8 cellular contexts compared by ENCODE assay signal in genomic region chr15:73981761-73982222, GRCh38. TPM values are rescaled to one million over a fixed set of nuclear protein-coding genes. Genes with fewer than 3 reads are reported as not detected.
DNase-seq lines count a peak whose midpoint lies in the region; ATAC-seq, FAIRE-seq and TF ChIP-seq lines count a peak whose summit lies in the region.

No MANE protein-coding gene starts in this region.

- no peak for DNase-seq in HTR-8/SVneo (ENCODE audit: insufficient read length, low spot score)
- no peak for DNase-seq in activated T-helper 1 cell treated with anti-CD3 and anti-CD28 coated beads, Interleukin-12 subunit alpha, Interleukin-12 subunit beta, Interleukin-2, Interleukin-4 antibody, amounts not matched to agents 30 ng/mL and 10 ng/mL and 1 ng/mL, durations not matched to agents 14 hours and 24 hours and 36 hours (ENCODE audit: low spot score)
- no peak for DNase-seq in left ventricle myocardium inferior
- DNase-seq in stimulated activated effector memory CD8-positive, alpha-beta T cell treated with anti-CD3 and anti-CD28 coated beads, Interleukin-12 subunit alpha, Interleukin-12 subunit beta, amount 100 ng/mL, for 72 hours (ENCODE audit: low spot score in 2 of 2), result no peak
- no peak for DNase-seq in iPS-NIHi7 (ENCODE audit: extremely low spot score)
- no peak for DNase-seq in T-helper 9 cell
- no peak for DNase-seq in retina
- no peak for DNase-seq in urothelium cell line (ENCODE audit: low spot score)

- FAIRE-seq in HTR-8/SVneo (lab: Jason Lieb, UNC), result peak; percentile 9
- no peak for FAIRE-seq in urothelium cell line (lab: Jason Lieb, UNC)

- H3K36me3 ChIP-seq in left ventricle myocardium inferior, result peaks cover 3% of the 10 kb centered on the region

- H3K27me3 Mint-ChIP-seq in activated T-helper 1 cell treated with anti-CD3 and anti-CD28 coated beads, Interleukin-12 subunit alpha, Interleukin-12 subunit beta, Interleukin-2, Interleukin-4 antibody, amounts not matched to agents 30 ng/mL and 10 ng/mL and 1 ng/mL, durations not matched to agents 14 hours and 24 hours and 36 hours (ENCODE audit: insufficient read depth), result peaks cover 5% of the 10 kb centered on the region

- H3K9me3 Mint-ChIP-seq in activated T-helper 1 cell treated with anti-CD3 and anti-CD28 coated beads, Interleukin-12 subunit alpha, Interleukin-12 subunit beta, Interleukin-2, Interleukin-4 antibody, amounts not matched to agents 30 ng/mL and 10 ng/mL and 1 ng/mL, durations not matched to agents 14 hours and 24 hours and 36 hours, result no peaks in the 10 kb centered on the region
- H3K9me3 Mint-ChIP-seq in stimulated activated effector memory CD8-positive, alpha-beta T cell treated with anti-CD3 and anti-CD28 coated beads, Interleukin-12 subunit alpha, Interleukin-12 subunit beta, amount 100 ng/mL, for 72 hours, result no peaks in the 10 kb centered on the region

- H3K4me3 ChIP-seq in left ventricle myocardium inferior, result peak overlapping the region; percentile 44

- no peaks in the 10 kb centered on the region for H3K27me3 ChIP-seq in left ventricle myocardium inferior (ENCODE audit: low read depth)

- peak overlapping the region; percentile 69 for H3K4me3 Mint-ChIP-seq in activated T-helper 1 cell treated with anti-CD3 and anti-CD28 coated beads, Interleukin-12 subunit alpha, Interleukin-12 subunit beta, Interleukin-2, Interleukin-4 antibody, amounts not matched to agents 30 ng/mL and 10 ng/mL and 1 ng/mL, durations not matched to agents 14 hours and 24 hours and 36 hours
- peak overlapping the region; percentile 19 for H3K4me3 Mint-ChIP-seq in stimulated activated effector memory CD8-positive, alpha-beta T cell treated with anti-CD3 and anti-CD28 coated beads, Interleukin-12 subunit alpha, Interleukin-12 subunit beta, amount 100 ng/mL, for 72 hours

- H3K36me3 Mint-ChIP-seq in activated T-helper 1 cell treated with anti-CD3 and anti-CD28 coated beads, Interleukin-12 subunit alpha, Interleukin-12 subunit beta, Interleukin-2, Interleukin-4 antibody, amounts not matched to agents 30 ng/mL and 10 ng/mL and 1 ng/mL, durations not matched to agents 14 hours and 24 hours and 36 hours (ENCODE audit: low read depth), result peaks cover 3% of the 10 kb centered on the region
- peaks cover 5% of the 10 kb centered on the region for H3K36me3 Mint-ChIP-seq in stimulated activated effector memory CD8-positive, alpha-beta T cell treated with anti-CD3 and anti-CD28 coated beads, Interleukin-12 subunit alpha, Interleukin-12 subunit beta, amount 100 ng/mL, for 72 hours

- intact Hi-C loops in activated T-helper 1 cell treated with anti-CD3 and anti-CD28 coated beads, Interleukin-12 subunit alpha, Interleukin-12 subunit beta, Interleukin-2, Interleukin-4 antibody, amounts not matched to agents 30 ng/mL and 10 ng/mL and 1 ng/mL, durations not matched to agents 14 hours and 24 hours and 36 hours (cut with micrococcal nuclease), result no loop called here
- intact Hi-C loops in left ventricle myocardium inferior (cut with micrococcal nuclease), result no loop called here

- H3K27ac Mint-ChIP-seq in activated T-helper 1 cell treated with anti-CD3 and anti-CD28 coated beads, Interleukin-12 subunit alpha, Interleukin-12 subunit beta, Interleukin-2, Interleukin-4 antibody, amounts not matched to agents 30 ng/mL and 10 ng/mL and 1 ng/mL, durations not matched to agents 14 hours and 24 hours and 36 hours, result peak overlapping the region; percentile 91
- H3K27ac Mint-ChIP-seq in stimulated activated effector memory CD8-positive, alpha-beta T cell treated with anti-CD3 and anti-CD28 coated beads, Interleukin-12 subunit alpha, Interleukin-12 subunit beta, amount 100 ng/mL, for 72 hours, result peak overlapping the region; percentile 86

- H3K4me1 ChIP-seq in left ventricle myocardium inferior, result peaks cover 63% of the 10 kb centered on the region

- peaks cover 54% of the 10 kb centered on the region for H3K4me1 Mint-ChIP-seq in activated T-helper 1 cell treated with anti-CD3 and anti-CD28 coated beads, Interleukin-12 subunit alpha, Interleukin-12 subunit beta, Interleukin-2, Interleukin-4 antibody, amounts not matched to agents 30 ng/mL and 10 ng/mL and 1 ng/mL, durations not matched to agents 14 hours and 24 hours and 36 hours (ENCODE audit: low read depth)
- H3K4me1 Mint-ChIP-seq in stimulated activated effector memory CD8-positive, alpha-beta T cell treated with anti-CD3 and anti-CD28 coated beads, Interleukin-12 subunit alpha, Interleukin-12 subunit beta, amount 100 ng/mL, for 72 hours, result peaks cover 13% of the 10 kb centered on the region

- H3K9me3 ChIP-seq in left ventricle myocardium inferior (replicated peaks), result no peaks in the 10 kb centered on the region

- H3K27ac ChIP-seq in left ventricle myocardium inferior (replicated peaks), result peak overlapping the region; percentile 100

- TF ChIP-seq CTCF in left ventricle myocardium inferior (IDR thresholded peaks at IDR 0.05; ENCODE audit: borderline replicate concordance), result no peak

- ATAC-seq in stimulated activated effector memory CD8-positive, alpha-beta T cell treated with anti-CD3 and anti-CD28 coated beads, Interleukin-12 subunit alpha, Interleukin-12 subunit beta, amount 100 ng/mL, for 72 hours, result peak; percentile 22

RNA-seq across cellular contexts. Expression of gene STOML1, which starts 10.3 kb away (rescaled TPM):
- total RNA-seq in activated T-helper 1 cell treated with anti-CD3 and anti-CD28 coated beads, Interleukin-12 subunit alpha, Interleukin-12 subunit beta, Interleukin-2, Interleukin-4 antibody, amounts not matched to agents 30 ng/mL and 10 ng/mL and 1 ng/mL, durations not matched to agents 14 hours and 24 hours and 36 hours, result 10.6 and 11.6 TPM in 2 replicates
- 26.1 TPM for total RNA-seq in left ventricle myocardium inferior

RNA-seq across cellular contexts. Expression of gene PML, which starts 12.7 kb away (rescaled TPM):
- total RNA-seq in activated T-helper 1 cell treated with anti-CD3 and anti-CD28 coated beads, Interleukin-12 subunit alpha, Interleukin-12 subunit beta, Interleukin-2, Interleukin-4 antibody, amounts not matched to agents 30 ng/mL and 10 ng/mL and 1 ng/mL, durations not matched to agents 14 hours and 24 hours and 36 hours, result 62.0 and 63.6 TPM in 2 replicates
- 19.1 TPM for total RNA-seq in left ventricle myocardium inferior

RNA-seq across cellular contexts. Expression of gene LOXL1, which starts 55.5 kb away (rescaled TPM):
- 0.34 and 1.3 TPM in 2 replicates for total RNA-seq in activated T-helper 1 cell treated with anti-CD3 and anti-CD28 coated beads, Interleukin-12 subunit alpha, Interleukin-12 subunit beta, Interleukin-2, Interleukin-4 antibody, amounts not matched to agents 30 ng/mL and 10 ng/mL and 1 ng/mL, durations not matched to agents 14 hours and 24 hours and 36 hours
- total RNA-seq in left ventricle myocardium inferior, result 31.9 TPM

Comparison
In these comparisons a context has a peak if more than half of its experiments do, and no peak if none do; other contexts are left out.
1. RNA of gene LOXL1, which starts 55.5 kb away (total RNA-seq): 31.9 TPM in left ventricle myocardium inferior (single experiment); 0.34 to 1.3 TPM in activated T-helper 1 cell treated with anti-CD3 and anti-CD28 coated beads, Interleukin-12 subunit alpha, Interleukin-12 subunit beta, Interleukin-2, Interleukin-4 antibody, amounts not matched to agents 30 ng/mL and 10 ng/mL and 1 ng/mL, durations not matched to agents 14 hours and 24 hours and 36 hours; every median in the first group is over 10 times any median in the second.